ENCODE assay signal across 1 cellular context in genomic region chr20:36344517-36345132, GRCh38.
A peak's percentile ranks its signal among the peaks of the same experiment; 100 is the strongest.
TF ChIP-seq lines count a peak whose summit lies in the region.

No MANE protein-coding gene starts in this region.

TF ChIP-seq in HepG2, 621 proteins besides CTCF, POLR2A, EP300 and RAD21 (continued from another document and continues in another):
- peak; percentile 88; the same call in 1 of the 2 replicates for TF ChIP-seq MXD3 (CRISPR knock-in tag; IDR thresholded peaks at IDR 0.05)
- TF ChIP-seq TERF1 (CRISPR knock-in tag; IDR thresholded peaks at IDR 0.05) = 0 out of 2 replicates have a peak, but pooled peaks have one; percentile 44
- TF ChIP-seq ZNF343 (CRISPR knock-in tag; IDR thresholded peaks at IDR 0.05) = peak; percentile 29; the same call in 1 of the 2 replicates
- TF ChIP-seq JDP2 (CRISPR knock-in tag; IDR thresholded peaks at IDR 0.05; ENCODE audit: borderline replicate concordance) = no peak
- peak; percentile 92 for TF ChIP-seq MEF2D (CRISPR knock-in tag; IDR thresholded peaks at IDR 0.05)
- TF ChIP-seq NFKB2 (CRISPR knock-in tag; IDR thresholded peaks at IDR 0.05; ENCODE audit: borderline replicate concordance) = peak; percentile 97
- TF ChIP-seq MYNN (CRISPR knock-in tag; IDR thresholded peaks at IDR 0.05; ENCODE audit: low read depth) = peak; percentile 83; the same call in 1 of the 2 replicates
- TF ChIP-seq HOXA5 (CRISPR knock-in tag; IDR thresholded peaks at IDR 0.05) = peak; percentile 99
- TF ChIP-seq DNMT3B (CRISPR knock-in tag; conservative IDR thresholded peaks at IDR 0.05) = peak; percentile 97; the same call in 1 of the 2 replicates
- no peak for TF ChIP-seq USF2 (IDR thresholded peaks at IDR 0.05; ENCODE audit: low read depth, low read length)
- TF ChIP-seq USF2 (CRISPR knock-in tag; IDR thresholded peaks at IDR 0.05; ENCODE audit: borderline replicate concordance) = no peak
- TF ChIP-seq STAT5B (CRISPR knock-in tag; IDR thresholded peaks at IDR 0.05) = peak; percentile 96
- peak; percentile 90 for TF ChIP-seq PBX3 (CRISPR knock-in tag; IDR thresholded peaks at IDR 0.05; ENCODE audit: borderline replicate concordance)
- TF ChIP-seq MZF1 (CRISPR knock-in tag; IDR thresholded peaks at IDR 0.05; ENCODE audit: borderline replicate concordance) = no peak
- TF ChIP-seq PCBP1 (IDR thresholded peaks at IDR 0.05; ENCODE audit: borderline replicate concordance, low read depth, low read length) = no peak
- 0 out of 2 replicates have a peak, but pooled peaks have one; percentile 30 for TF ChIP-seq ZNF556 (CRISPR knock-in tag; IDR thresholded peaks at IDR 0.05; ENCODE audit: borderline replicate concordance)
- TF ChIP-seq ZSCAN30 (CRISPR knock-in tag; IDR thresholded peaks at IDR 0.05) = peak; percentile 96
- 0 out of 2 replicates have a peak, but pooled peaks have one; percentile 53 for TF ChIP-seq KLF12 (CRISPR knock-in tag; IDR thresholded peaks at IDR 0.05; ENCODE audit: borderline replicate concordance)
- TF ChIP-seq EHMT2 (IDR thresholded peaks at IDR 0.05; ENCODE audit: borderline replicate concordance, low read depth, low read length) = peak; percentile 98
- TF ChIP-seq ZNF432 (CRISPR knock-in tag; IDR thresholded peaks at IDR 0.05; ENCODE audit: borderline replicate concordance) = no peak
- 0 out of 2 replicates have a peak, but pooled peaks have one; percentile 34 for TF ChIP-seq HMG20A (CRISPR knock-in tag; IDR thresholded peaks at IDR 0.05; ENCODE audit: borderline replicate concordance)
- TF ChIP-seq ZSCAN21 (CRISPR knock-in tag; IDR thresholded peaks at IDR 0.05; ENCODE audit: borderline replicate concordance) = peak; percentile 92
- TF ChIP-seq ZNF883 (CRISPR knock-in tag; IDR thresholded peaks at IDR 0.05; ENCODE audit: not compliant biosample characterization) = peak; percentile 97
- TF ChIP-seq ZNF468 (CRISPR knock-in tag; IDR thresholded peaks at IDR 0.05) = 0 out of 2 replicates have a peak, but pooled peaks have one; percentile 60
- TF ChIP-seq TOPORS (CRISPR knock-in tag; IDR thresholded peaks at IDR 0.05) = peak; percentile 67; the same call in 1 of the 2 replicates
- TF ChIP-seq ZSCAN12 (CRISPR knock-in tag; IDR thresholded peaks at IDR 0.05) = peak; percentile 98
- 0 out of 2 replicates have a peak, but pooled peaks have one; percentile 39 for TF ChIP-seq ZKSCAN5 (CRISPR knock-in tag; IDR thresholded peaks at IDR 0.05)
- peak; percentile 47; the same call in 1 of the 2 replicates for TF ChIP-seq DRAP1 (CRISPR knock-in tag; IDR thresholded peaks at IDR 0.05)
- TF ChIP-seq HIC2 (CRISPR knock-in tag; IDR thresholded peaks at IDR 0.05; ENCODE audit: low read depth) = no peak
- no peak for TF ChIP-seq ZNF597 (CRISPR knock-in tag; IDR thresholded peaks at IDR 0.05)
- TF ChIP-seq ZNF740 (CRISPR knock-in tag; IDR thresholded peaks at IDR 0.05) = no peak
- no peak for TF ChIP-seq ZNF589 (CRISPR knock-in tag; conservative IDR thresholded peaks at IDR 0.05)
- TF ChIP-seq ZNF878 (CRISPR knock-in tag; IDR thresholded peaks at IDR 0.05) = peak; percentile 94
- TF ChIP-seq ZBTB43 (CRISPR knock-in tag; conservative IDR thresholded peaks at IDR 0.05) = peak; percentile 88; the same call in 1 of the 2 replicates
- peak; percentile 71; the same call in 1 of the 2 replicates for TF ChIP-seq ZNF12 (CRISPR knock-in tag; IDR thresholded peaks at IDR 0.05)
- TF ChIP-seq NONO (IDR thresholded peaks at IDR 0.05) = no peak
- no peak for TF ChIP-seq NONO (CRISPR knock-in tag; conservative IDR thresholded peaks at IDR 0.05)
- no peak for TF ChIP-seq POGZ (CRISPR knock-in tag; IDR thresholded peaks at IDR 0.05)
- TF ChIP-seq HOXA7 (CRISPR knock-in tag; IDR thresholded peaks at IDR 0.05) = no peak
- TF ChIP-seq ZNF10 (CRISPR knock-in tag; IDR thresholded peaks at IDR 0.05; ENCODE audit: borderline replicate concordance, low read depth) = no peak
- peak; percentile 64; the same call in 1 of the 2 replicates for TF ChIP-seq XBP1 (CRISPR knock-in tag; IDR thresholded peaks at IDR 0.05)
- peak; percentile 54; the same call in 1 of the 2 replicates for TF ChIP-seq MXD4 (CRISPR knock-in tag; IDR thresholded peaks at IDR 0.05)
- TF ChIP-seq HOXA3 (CRISPR knock-in tag; IDR thresholded peaks at IDR 0.05) = peak; percentile 27; the same call in 1 of the 2 replicates
- peak; percentile 38; the same call in 1 of the 2 replicates for TF ChIP-seq TFDP1 (CRISPR knock-in tag; IDR thresholded peaks at IDR 0.05; ENCODE audit: borderline replicate concordance)
- peak; percentile 38; the same call in 1 of the 2 replicates for TF ChIP-seq TFDP2 (CRISPR knock-in tag; IDR thresholded peaks at IDR 0.05)
- TF ChIP-seq ETS1 (CRISPR knock-in tag; IDR thresholded peaks at IDR 0.05) = 0 out of 2 replicates have a peak, but pooled peaks have one; percentile 14
- TF ChIP-seq BRCA1 (CRISPR knock-in tag; IDR thresholded peaks at IDR 0.05) = peak; percentile 83; the same call in 1 of the 2 replicates
- peak; percentile 86; the same call in 1 of the 2 replicates for TF ChIP-seq ARNT2 (CRISPR knock-in tag; IDR thresholded peaks at IDR 0.05; ENCODE audit: low read depth)
- TF ChIP-seq MTA1 (CRISPR knock-in tag; IDR thresholded peaks at IDR 0.05; ENCODE audit: borderline replicate concordance) = peak; percentile 40; the same call in 1 of the 2 replicates
- TF ChIP-seq RNF219 (CRISPR knock-in tag; IDR thresholded peaks at IDR 0.05) = 0 out of 2 replicates have a peak, but pooled peaks have one; percentile 41
